8 cellular contexts compared by ENCODE assay signal in genomic region chr5:175729829-175730277, GRCh38.
DNase-seq lines count a peak whose midpoint lies in the region; ATAC-seq, FAIRE-seq and TF ChIP-seq lines count a peak whose summit lies in the region.

No MANE protein-coding gene starts in this region.

- TF ChIP-seq EP300 in A549 (IDR thresholded peaks at IDR 0.05): no peak

- CTCF ChIA-PET in A549 (lab: Yijun Ruan, JAX): interaction anchor here (0.6 to 11.5 kb wide), 103 partner anchors 11 to 1382 kb away, joined by 3 to 232 read pairs (median 5); partner anchors contain the start of genes CLTB, CPLX2 and FAF2

- H3K4me3 ChIP-seq in A549: no peak overlapping the region
- H3K4me3 ChIP-seq in colonic mucosa: no peak overlapping the region

- TF ChIP-seq CTCF in A549 (IDR thresholded peaks at IDR 0.05): peak; percentile 99
- peak; percentile 92 for TF ChIP-seq CTCF in colonic mucosa (IDR thresholded peaks at IDR 0.05)

- H3K4me1 ChIP-seq in A549 (peaks cover 24% of the 10 kb centered on the region), colonic mucosa (no peaks in the 10 kb centered on the region)

- H3K9ac ChIP-seq in colonic mucosa (ENCODE audit: low read depth in 2 of 2, low read length in 2 of 2): no peak overlapping the region

- peaks cover 8% of the 10 kb centered on the region; the same call in 1 of the 3 replicates for H3K9me3 ChIP-seq in A549
- H3K9me3 ChIP-seq in colonic mucosa: no peaks in the 10 kb centered on the region

- peak; percentile 99 for FAIRE-seq in A549 (lab: Jason Lieb, UNC)

- H3K36me3 ChIP-seq in colonic mucosa: no peaks in the 10 kb centered on the region

- peaks cover 4% of the 10 kb centered on the region for H3K27me3 ChIP-seq in colonic mucosa

- peak overlapping the region; percentile 51 for H3K4me2 ChIP-seq in A549

- H3K27ac ChIP-seq in A549 (peak overlapping the region; percentile 77 to 78), colonic mucosa (no peak overlapping the region)

- intact Hi-C loops in colonic mucosa (cut with DNase I) (loop anchor here (10.0 kb wide), 1 partner anchor 155 kb away; no protein-coding TSS in a partner anchor), left colon (cut with DNase I, micrococcal nuclease) (no loop called here)

- POLR2A ChIA-PET in A549 (lab: Yijun Ruan, JAX): interaction anchor here (0.6 to 1.6 kb wide), 3 partner anchors 138 to 814 kb away, joined by 3 to 4 read pairs (median 3); no protein-coding TSS in a partner anchor

- no peak for TF ChIP-seq POLR2A in A549 (IDR thresholded peaks at IDR 0.05; ENCODE audit: low read length)

- ATAC-seq in A549: peak; percentile 95 to 98
- ATAC-seq in GM18870 (IDR thresholded peaks at IDR 0.05; ENCODE audit: unreplicated experiment): peak; percentile 80
- peak; percentile 73 for ATAC-seq in HG03442 (IDR thresholded peaks at IDR 0.05; ENCODE audit: unreplicated experiment)
- ATAC-seq in left colon: peak; percentile 99

- peak; percentile 100 for TF ChIP-seq RAD21 in A549 (conservative IDR thresholded peaks at IDR 0.05 in 1 of 2, IDR thresholded peaks at IDR 0.05 in 1 of 2)

- DNase-seq in A549 (ENCODE audit: low read depth in 1 of 2, low spot score in 1 of 2): peak; percentile 93 to 96
- DNase-seq in NCI-H526 (lab: John Stamatoyannopoulos, UW): peak; percentile 76 to 91
- peak; percentile 96 for DNase-seq in activated CD4-positive, alpha-beta T cell treated with anti-CD3 and anti-CD28 coated beads for 48 hours
- peak; percentile 93 for DNase-seq in colonic mucosa
- peak; percentile 74 to 91 for DNase-seq in left colon
- peak; percentile 96 for DNase-seq in stimulated activated CD4-positive, alpha-beta T cell treated with anti-CD3 and anti-CD28 coated beads, Interleukin-4, amount 100 ng/mL, for 24 hours

- WGBS in A549 (ENCODE audit: missing lambda C conversion rate): 1% methylated on average over 9 of the region's 9 CpGs

TF ChIP-seq in A549, 52 proteins besides CTCF, POLR2A, EP300 and RAD21:
- TF ChIP-seq MAX (IDR thresholded peaks at IDR 0.05) (peak; percentile 60), SMC3 (IDR thresholded peaks at IDR 0.05) (peak; percentile 100), SREBF2 (IDR thresholded peaks at IDR 0.05) (no peak), POLR2AphosphoS2 (conservative IDR thresholded peaks at IDR 0.05; ENCODE audit: low read length) (no peak), MAZ (IDR thresholded peaks at IDR 0.05; ENCODE audit: borderline replicate concordance, low read depth, low read length) (0 out of 2 replicates have a peak, but pooled peaks have one; percentile 65), ZFP36 (IDR thresholded peaks at IDR 0.05; ENCODE audit: borderline replicate concordance, partially characterized antibody) (no peak), JUNB (IDR thresholded peaks at IDR 0.05) (no peak), HMGXB4 (CRISPR knock-in tag; IDR thresholded peaks at IDR 0.05; ENCODE audit: borderline replicate concordance) (no peak), FOSL2 (IDR thresholded peaks at IDR 0.05) (no peak), FOSL2 (CRISPR knock-in tag; IDR thresholded peaks at IDR 0.05) (no peak)
